8 cellular contexts compared by ENCODE assay signal in genomic region chr2:32627901-32628645, GRCh38.
DNase-seq lines count a peak whose midpoint lies in the region; ATAC-seq and FAIRE-seq lines count a peak whose summit lies in the region.

TTC27 (plus strand) TSS chr2:32628050; CDS start chr2:32628293, 243 bp downstream.

- DNase-seq in AG08396 (ENCODE audit: low spot score) (peak; percentile 96), NCI-H345 treated with DMSO at 0.1 percent for 48 hours (lab: John Stamatoyannopoulos, UW; ENCODE audit: unreplicated experiment) (peak; percentile 84), cerebellar cortex (ENCODE audit: low spot score) (peak; percentile 98)
- DNase-seq in activated CD4-positive, CD25-positive, alpha-beta regulatory T cell (lab: John Stamatoyannopoulos, UW): peak; percentile 83 to 92 (median 88)
- DNase-seq in stimulated activated CD4-positive, alpha-beta T cell treated with anti-CD3 and anti-CD28 coated beads, Interleukin-12 subunit alpha, Interleukin-12 subunit beta, amount 100 ng/mL, for 48 hours (ENCODE audit: low read depth in 2 of 3, low spot score in 1 of 3): peak; percentile 91 to 95 (median 92)

- FAIRE-seq in islet of Langerhans (lab: Jason Lieb, UNC): peak; percentile 75

- peak; percentile 99 for ATAC-seq in GM19023 (IDR thresholded peaks at IDR 0.05; ENCODE audit: unreplicated experiment)
- ATAC-seq in HG03280 (IDR thresholded peaks at IDR 0.05; ENCODE audit: unreplicated experiment): peak; percentile 100

Comparison
In these comparisons a context has a peak if more than half of its experiments do, and no peak if none do; other contexts are left out.
1. Peak in every context shown above with its lines: DNase-seq and ATAC-seq.